In genomic region chr14:73712071-73712506, GRCh38 we compare ENCODE assay signal across 9 cellular contexts. TPM values are rescaled to one million over a fixed set of nuclear protein-coding genes. Genes with fewer than 3 reads are reported as not detected.
A peak's percentile ranks its signal among the peaks of the same experiment; 100 is the strongest.
DNase-seq lines count a peak whose midpoint lies in the region; ATAC-seq lines count a peak whose summit lies in the region.
"Had no signal": no experiment of that assay in that cellular context is flagged by ENCODE, and none has a peak within 500 bp of the region (broad histone marks: within the 10 kb centered on the region; RNA-seq: fewer than 3 reads in every experiment).

No MANE protein-coding gene starts in this region.

- no peaks in the 10 kb centered on the region for H3K27me3 Mint-ChIP-seq in activated CD8-positive, alpha-beta T cell treated with anti-CD3 and anti-CD28 coated beads, Interleukin-2, amount 10 ng/mL, durations not matched to agents 7 days and 5 days (ENCODE audit: low read depth)

- no peaks in the 10 kb centered on the region for H3K9me3 ChIP-seq in iPS-18c (ENCODE audit: control insufficient read depth, insufficient read depth, low read length)

- ATAC-seq in activated CD8-positive, alpha-beta T cell treated with anti-CD3 and anti-CD28 coated beads, Interleukin-2, amount 10 ng/mL, durations not matched to agents 7 days and 5 days = peak; percentile 3
- ATAC-seq in HG03354 (IDR thresholded peaks at IDR 0.05; ENCODE audit: poor library complexity, severe bottlenecking, unreplicated experiment) = no peak

- peak overlapping the region; percentile 90 for H3K27ac ChIP-seq in substantia nigra (ENCODE audit: low read depth, low read length, poor library complexity, severe bottlenecking)

- peaks cover 23% of the 10 kb centered on the region for H3K4me1 Mint-ChIP-seq in activated CD8-positive, alpha-beta T cell treated with anti-CD3 and anti-CD28 coated beads, Interleukin-2, amount 10 ng/mL, durations not matched to agents 7 days and 5 days (ENCODE audit: low read depth)

- POLR2A ChIA-PET in activated CD8-positive, alpha-beta T cell treated with anti-CD3 and anti-CD28 coated beads, Interleukin-2, amount 10 ng/mL, durations not matched to agents 7 days and 5 days (lab: Charles Lee) = interaction anchor here (0.8 to 1.9 kb wide), 7 partner anchors 22 to 142 kb away, joined by 4 to 11 read pairs (median 4); a partner anchor contains a TSS

- CTCF ChIA-PET in activated CD8-positive, alpha-beta T cell treated with anti-CD3 and anti-CD28 coated beads, Interleukin-2, amount 10 ng/mL, durations not matched to agents 7 days and 5 days (lab: Charles Lee) = interaction anchor here (1.4 to 3.1 kb wide), 4 partner anchors 11 to 116 kb away, joined by 3 to 17 read pairs (median 8); no protein-coding TSS in a partner anchor

- H3K27ac Mint-ChIP-seq in activated CD8-positive, alpha-beta T cell treated with anti-CD3 and anti-CD28 coated beads, Interleukin-2, amount 10 ng/mL, durations not matched to agents 7 days and 5 days = peak overlapping the region; percentile 96

- H3K4me3 ChIP-seq in iPS-18c (ENCODE audit: insufficient read depth, low read depth, low read length) = peak overlapping the region; percentile 94

- H3K4me3 Mint-ChIP-seq in activated CD8-positive, alpha-beta T cell treated with anti-CD3 and anti-CD28 coated beads, Interleukin-2, amount 10 ng/mL, durations not matched to agents 7 days and 5 days = peak overlapping the region; percentile 93

- no peaks in the 10 kb centered on the region for H3K9me3 Mint-ChIP-seq in activated CD8-positive, alpha-beta T cell treated with anti-CD3 and anti-CD28 coated beads, Interleukin-2, amount 10 ng/mL, durations not matched to agents 7 days and 5 days (ENCODE audit: insufficient read depth)

- H3K36me3 Mint-ChIP-seq in activated CD8-positive, alpha-beta T cell treated with anti-CD3 and anti-CD28 coated beads, Interleukin-2, amount 10 ng/mL, durations not matched to agents 7 days and 5 days (ENCODE audit: low read depth) = peaks cover 39% of the 10 kb centered on the region

- DNase-seq in NCI-H748 (lab: John Stamatoyannopoulos, UW; ENCODE audit: unreplicated experiment) = peak; percentile 33
- no peak for DNase-seq in NCI-H748 treated with DMSO at 0.1 percent for 48 hours (lab: John Stamatoyannopoulos, UW)
- DNase-seq in activated CD8-positive, alpha-beta T cell treated with anti-CD3 and anti-CD28 coated beads, Interleukin-2, amount 10 ng/mL, durations not matched to agents 7 days and 5 days = no peak
- DNase-seq in substantia nigra (lab: John Stamatoyannopoulos, UW) = peak in 1 of 49 donors; percentile 21
- DNase-seq in iPS-NIHi11 (ENCODE audit: low spot score) = no peak
- no peak for DNase-seq in DMS53 (lab: John Stamatoyannopoulos, UW)
- DNase-seq: NCI-H446 treated with DMSO at 0.1 percent for 48 hours had no signal

RNA-seq across cellular contexts. Expression of gene PNMA1, which starts 2.1 kb away (rescaled TPM):
- 10 to 100 TPM; 24.4 to 25.6 TPM for total RNA-seq in activated CD8-positive, alpha-beta T cell treated with anti-CD3 and anti-CD28 coated beads, Interleukin-2, amount 10 ng/mL, durations not matched to agents 7 days and 5 days
